Comparison of ENCODE assay signal across 30 cellular contexts in the genomic region with DNA sequence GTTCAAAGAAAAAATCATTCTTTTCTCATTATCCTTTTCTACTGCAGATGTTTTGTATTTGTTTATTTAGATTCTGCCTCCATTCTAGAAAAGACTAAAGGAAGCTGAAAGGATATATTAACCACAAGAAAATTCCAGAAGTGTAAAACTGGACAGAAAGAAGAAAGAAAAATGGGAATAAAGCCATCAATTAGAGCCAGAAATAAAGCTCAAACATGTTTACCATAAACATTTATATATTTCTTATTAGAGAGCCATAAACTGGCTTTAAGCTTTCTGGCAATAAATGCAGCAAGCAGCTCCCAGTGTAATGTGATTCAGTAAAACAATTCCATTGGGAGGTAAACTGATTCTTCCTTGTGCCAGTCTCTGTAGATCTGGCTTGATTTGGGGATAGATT.
"Had no signal": no experiment of that assay in that cellular context is flagged by ENCODE, and none has a peak within 500 bp of the region (broad histone marks: within the 10 kb centered on the region; RNA-seq: fewer than 3 reads in every experiment).

No MANE protein-coding gene starts in this region.

- H3K4me1 ChIP-seq: parathyroid adenoma, thyroid gland, upper lobe of right lung had no signal

- H3K36me3 ChIP-seq: heart left ventricle, sigmoid colon, stomach, thyroid gland, upper lobe of right lung had no signal

- H3K27ac ChIP-seq: body of pancreas, coronary artery, foreskin keratinocyte, heart left ventricle, parathyroid adenoma, psoas muscle, sigmoid colon, stomach, thyroid gland, upper lobe of right lung had no signal

- H3K79me2 ChIP-seq: parathyroid adenoma had no signal

- H3K27ac Mint-ChIP-seq: activated CD4-positive, alpha-beta T cell treated with anti-CD3 and anti-CD28 coated beads for 36 hours; activated CD8-positive, alpha-beta memory T cell treated with anti-CD3 and anti-CD28 coated beads, Interleukin-2, amount 10 ng/mL, durations not matched to agents 7 days and 5 days; activated CD8-positive, alpha-beta T cell treated with anti-CD3 and anti-CD28 coated beads, Interleukin-2, amount 10 ng/mL, durations not matched to agents 7 days and 5 days; activated naive CD4-positive, alpha-beta T cell treated with anti-CD3 and anti-CD28 coated beads, Interleukin-2, amount 50 U/mL, for 72 hours; stimulated activated memory B cell treated with anti-CD40 and anti-IgM and Interleukin-4, amounts not matched to agents 10 μg/mL and 1 μg/mL and 100 μg/mL, for 72 hours; T-cell had no signal

- H3K36me3 Mint-ChIP-seq: activated naive CD4-positive, alpha-beta T cell treated with anti-CD3 and anti-CD28 coated beads, Interleukin-2, amount 50 U/mL, for 72 hours; stimulated activated memory B cell treated with anti-CD40 and anti-IgM and Interleukin-4, amounts not matched to agents 10 μg/mL and 1 μg/mL and 100 μg/mL, for 72 hours; T-cell had no signal

- H2AFZ ChIP-seq: parathyroid adenoma had no signal

- H3K4me3 ChIP-seq: body of pancreas, coronary artery, dorsolateral prefrontal cortex, heart left ventricle, psoas muscle, sigmoid colon, stomach, thyroid gland, upper lobe of right lung had no signal

- H3K4me3 Mint-ChIP-seq: activated CD4-positive, alpha-beta T cell treated with anti-CD3 and anti-CD28 coated beads for 36 hours; activated CD8-positive, alpha-beta memory T cell treated with anti-CD3 and anti-CD28 coated beads, Interleukin-2, amount 10 ng/mL, durations not matched to agents 7 days and 5 days; activated CD8-positive, alpha-beta T cell treated with anti-CD3 and anti-CD28 coated beads, Interleukin-2, amount 10 ng/mL, durations not matched to agents 7 days and 5 days; stimulated activated memory B cell treated with anti-CD40 and anti-IgM and Interleukin-4, amounts not matched to agents 10 μg/mL and 1 μg/mL and 100 μg/mL, for 72 hours; T-cell had no signal

- H3K9ac ChIP-seq: parathyroid adenoma had no signal

- H3K27me3 Mint-ChIP-seq: activated CD4-positive, alpha-beta T cell treated with anti-CD3 and anti-CD28 coated beads for 36 hours; stimulated activated memory B cell treated with anti-CD40 and anti-IgM and Interleukin-4, amounts not matched to agents 10 μg/mL and 1 μg/mL and 100 μg/mL, for 72 hours; T-cell had no signal

- DNase-seq: activated CD4-positive, alpha-beta T cell treated with anti-CD3 and anti-CD28 coated beads for 36 hours; activated CD4-positive, CD25-positive, alpha-beta regulatory T cell; activated CD8-positive, alpha-beta memory T cell treated with anti-CD3 and anti-CD28 coated beads, Interleukin-2, amount 10 ng/mL, durations not matched to agents 7 days and 5 days; activated CD8-positive, alpha-beta T cell treated with anti-CD3 and anti-CD28 coated beads, Interleukin-2, amount 10 ng/mL, durations not matched to agents 7 days and 5 days; activated naive CD4-positive, alpha-beta T cell; activated T-cell treated with anti-CD3 and anti-CD28 coated beads, Interleukin-2, amount 50 U/mL, for 48 hours; aorta; body of pancreas; dorsolateral prefrontal cortex; effector memory CD4-positive, alpha-beta T cell; erythroblast; heart left ventricle; islet precursor cell; left cardiac atrium; left ventricle myocardium superior; psoas muscle; sigmoid colon; small intestine; stimulated activated CD4-positive, alpha-beta T cell treated with anti-CD3 and anti-CD28 coated beads, Interleukin-1b, Interleukin-23, amount 100 ng/mL, for 48 hours; stimulated activated CD4-positive, alpha-beta T cell treated with anti-CD3 and anti-CD28 coated beads, Interleukin-4, amount 100 ng/mL, for 4 hours; stimulated activated CD8-positive, alpha-beta memory T cell treated with anti-CD3 and anti-CD28 coated beads, Interleukin-4, amount 100 ng/mL, for 48 hours; stomach; T-cell; thyroid gland; upper lobe of right lung had no signal

- H3K9me3 Mint-ChIP-seq: activated naive CD4-positive, alpha-beta T cell treated with anti-CD3 and anti-CD28 coated beads, Interleukin-2, amount 50 U/mL, for 72 hours; stimulated activated memory B cell treated with anti-CD40 and anti-IgM and Interleukin-4, amounts not matched to agents 10 μg/mL and 1 μg/mL and 100 μg/mL, for 72 hours; T-cell had no signal

- ATAC-seq: activated CD4-positive, alpha-beta T cell treated with anti-CD3 and anti-CD28 coated beads for 36 hours; activated CD8-positive, alpha-beta memory T cell treated with anti-CD3 and anti-CD28 coated beads, Interleukin-2, amount 10 ng/mL, durations not matched to agents 7 days and 5 days; activated CD8-positive, alpha-beta T cell treated with anti-CD3 and anti-CD28 coated beads, Interleukin-2, amount 10 ng/mL, durations not matched to agents 7 days and 5 days; body of pancreas; heart left ventricle; left cardiac atrium; left ventricle myocardium superior; psoas muscle; stimulated activated memory B cell treated with anti-CD40 and anti-IgM and Interleukin-4, amounts not matched to agents 10 μg/mL and 1 μg/mL and 100 μg/mL, for 72 hours; T-cell; upper lobe of right lung had no signal

- H3K9me3 ChIP-seq: body of pancreas, heart left ventricle, psoas muscle, sigmoid colon, stomach, thyroid gland, upper lobe of right lung had no signal

- H3K27me3 ChIP-seq: body of pancreas, dorsolateral prefrontal cortex, foreskin keratinocyte, heart left ventricle, sigmoid colon, stomach, thyroid gland, upper lobe of right lung had no signal

- H3K4me1 Mint-ChIP-seq: stimulated activated memory B cell treated with anti-CD40 and anti-IgM and Interleukin-4, amounts not matched to agents 10 μg/mL and 1 μg/mL and 100 μg/mL, for 72 hours had no signal
